13 cellular contexts compared by ENCODE assay signal in the genomic region with DNA sequence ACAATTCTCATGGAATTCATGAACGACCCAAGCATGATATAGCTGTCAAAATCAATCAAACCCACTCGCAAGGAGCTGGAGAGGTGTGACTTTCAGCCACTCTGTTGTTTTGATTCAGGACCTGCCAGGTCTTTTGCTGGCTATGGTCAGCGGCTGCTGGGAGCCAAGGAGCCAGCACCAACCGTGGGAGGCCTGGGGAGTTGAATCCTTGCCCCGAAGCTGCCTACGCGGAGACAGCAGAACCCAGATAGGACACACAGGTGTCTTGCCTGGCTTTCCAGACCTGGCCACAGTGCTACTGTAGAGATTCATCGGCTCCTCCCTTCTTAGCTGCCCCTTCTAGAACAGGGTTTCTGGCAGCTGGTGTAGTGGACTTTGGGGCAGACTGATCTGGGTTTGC. TPM values are rescaled to one million over a fixed set of nuclear protein-coding genes. Genes with fewer than 3 reads are reported as not detected.
DNase-seq lines count a peak whose midpoint lies in the region; ATAC-seq lines count a peak whose summit lies in the region.
"Had no signal": no experiment of that assay in that cellular context is flagged by ENCODE, and none has a peak within 500 bp of the region (broad histone marks: within the 10 kb centered on the region; RNA-seq: fewer than 3 reads in every experiment).

No MANE protein-coding gene starts in this region.

- intact Hi-C loops in Right ventricle myocardium superior (cut with DNase I) (loop anchor here (10.0 kb wide), 1 partner anchor 60 kb away; no protein-coding TSS in a partner anchor), cardiac septum (cut with DNase I) (no loop called here), left ventricle myocardium superior (cut with micrococcal nuclease) (no loop called here)

- no peak for DNase-seq in Right ventricle myocardium superior
- no peak for DNase-seq in cardiac septum (ENCODE audit: low spot score)
- DNase-seq in cerebellar cortex (ENCODE audit: low spot score), result peak; percentile 60
- DNase-seq in left ventricle myocardium superior, result no peak
- DNase-seq in NOMO-1 treated with dmso at 0.1 percent for 144 hours (lab: John Stamatoyannopoulos, UW; ENCODE audit: unreplicated experiment), result no peak
- DNase-seq in kidney tubule cell (ENCODE audit: low spot score), result no peak
- no peak for DNase-seq in SKM-1 treated with dmso at 0.1 percent for 144 hours (lab: John Stamatoyannopoulos, UW; ENCODE audit: unreplicated experiment)
- DNase-seq: AML-193; Caco-2; CD4-positive, alpha-beta T cell; GDM1; GM23248 had no signal

- ATAC-seq in Right ventricle myocardium superior (ENCODE audit: poor library complexity) (peak; percentile 72), left ventricle myocardium superior (peak; percentile 55)
- ATAC-seq: A549 had no signal

RNA-seq across cellular contexts. Expression of a gene that starts 42.7 kb away (rescaled TPM):
- 4.4 TPM for total RNA-seq in Right ventricle myocardium superior
- total RNA-seq in cardiac septum, result 8.3 TPM
- total RNA-seq in left ventricle myocardium superior, result 4.4 TPM
